16 cellular contexts compared by ENCODE assay signal in the genomic region with DNA sequence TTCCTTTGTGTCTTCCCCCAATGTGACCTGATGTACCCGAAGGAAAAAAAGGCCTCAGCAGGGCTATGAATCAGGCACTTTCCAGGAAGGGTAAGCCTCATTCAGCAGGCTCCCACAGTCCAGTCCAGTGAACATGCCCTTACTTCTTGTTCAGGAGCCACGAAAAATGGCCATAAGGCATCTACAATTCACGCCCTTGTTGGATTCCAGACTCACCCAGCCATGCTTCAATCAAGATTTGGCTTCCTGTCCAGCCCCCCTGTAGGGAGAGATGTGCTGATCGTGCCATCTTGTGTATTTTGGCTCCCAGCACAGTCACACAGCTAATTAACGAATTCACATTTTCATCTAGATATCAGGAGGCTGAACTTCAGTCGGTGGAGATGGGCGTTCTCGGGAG. TPM values are rescaled to one million over a fixed set of nuclear protein-coding genes. Genes with fewer than 3 reads are reported as not detected.
A peak's percentile ranks its signal among the peaks of the same experiment; 100 is the strongest.
DNase-seq lines count a peak whose midpoint lies in the region; ATAC-seq and TF ChIP-seq lines count a peak whose summit lies in the region.
"Had no signal": no experiment of that assay in that cellular context is flagged by ENCODE, and none has a peak within 500 bp of the region (broad histone marks: within the 10 kb centered on the region; RNA-seq: fewer than 3 reads in every experiment).

No MANE protein-coding gene starts in this region.

- H3K4me3 ChIP-seq in LNCaP clone FGC (ENCODE audit: low read depth, low read length) = no peak overlapping the region
- H3K4me3 ChIP-seq in WERI-Rb-1 (ENCODE audit: low read depth, low read length) = no peak overlapping the region
- H3K4me3 ChIP-seq: BLaER1, HAP-1 had no signal

- H3K27me3 ChIP-seq in WERI-Rb-1 (ENCODE audit: insufficient read depth, low read depth, severe bottlenecking) = peaks cover 6% of the 10 kb centered on the region
- H3K27me3 ChIP-seq: BLaER1 had no signal

- DNase-seq in LNCaP clone FGC (ENCODE audit: low read depth) (peak; percentile 93), NCI-H69 (lab: John Stamatoyannopoulos, UW) (peak; percentile 71), cerebellum (ENCODE audit: low spot score) (peak; percentile 68), NCI-H1930 (lab: John Stamatoyannopoulos, UW) (no peak), WERI-Rb-1 (no peak), immature natural killer cell (no peak)
- DNase-seq: CD4-positive, CD25-positive, alpha-beta regulatory T cell; DMS79; GOT3; HFFc6 had no signal

- H3K27ac Mint-ChIP-seq in immature natural killer cell = no peak overlapping the region
- H3K27ac Mint-ChIP-seq: CD4-positive, CD25-positive, alpha-beta regulatory T cell; HFFc6 had no signal

- H3K9me3 ChIP-seq in WERI-Rb-1 (ENCODE audit: severe bottlenecking) = no peaks in the 10 kb centered on the region
- H3K9me3 ChIP-seq: BLaER1, HAP-1 had no signal

- no peak overlapping the region for H3K4me3 Mint-ChIP-seq in immature natural killer cell
- H3K4me3 Mint-ChIP-seq: CD4-positive, CD25-positive, alpha-beta regulatory T cell; HFFc6 had no signal

- H3K9me3 Mint-ChIP-seq in immature natural killer cell = peaks cover 0 to 1% (median 0%) of the 10 kb centered on the region in 6 donors
- H3K9me3 Mint-ChIP-seq: CD4-positive, CD25-positive, alpha-beta regulatory T cell; HFFc6 had no signal

- H3K36me3 ChIP-seq in WERI-Rb-1 = no peaks in the 10 kb centered on the region
- H3K36me3 ChIP-seq: BLaER1, HAP-1 had no signal

- peaks cover 10 to 18% (median 14%) of the 10 kb centered on the region in 3 donors for H3K27me3 Mint-ChIP-seq in immature natural killer cell (ENCODE audit: low read depth in 3 of 3)

- ATAC-seq in GM21423 (IDR thresholded peaks at IDR 0.05; ENCODE audit: unreplicated experiment) = no peak
- ATAC-seq: HepG2 had no signal

- H3K27ac ChIP-seq in C4-2B (peak overlapping the region; percentile 78), WERI-Rb-1 (no peak overlapping the region)
- H3K27ac ChIP-seq: BLaER1 had no signal

- H3K36me3 Mint-ChIP-seq in immature natural killer cell = no peaks in the 10 kb centered on the region
- H3K36me3 Mint-ChIP-seq: CD4-positive, CD25-positive, alpha-beta regulatory T cell had no signal

- TF ChIP-seq CTCF in C4-2B (conservative IDR thresholded peaks at IDR 0.05) (no peak; the same call in 1 of the 2 replicates), LNCaP clone FGC (IDR thresholded peaks at IDR 0.05; ENCODE audit: control insufficient read depth, extremely low read depth, insufficient read depth) (0 out of 2 replicates have a peak, but pooled peaks have one; percentile 3), WERI-Rb-1 (IDR thresholded peaks at IDR 0.05; ENCODE audit: low read depth, low read length) (no peak)

- H3K4me1 Mint-ChIP-seq in immature natural killer cell = peaks cover 8 to 10% of the 10 kb centered on the region in 2 donors

RNA-seq across cellular contexts. Expression of gene KCNJ5, which starts 9.9 kb away (rescaled TPM):
- total RNA-seq in cerebellum = 0.82 TPM
- not detected for polyA plus RNA-seq in immature natural killer cell
- total RNA-seq: CD4-positive, CD25-positive, alpha-beta regulatory T cell; HepG2; HFFc6 had no signal
- polyA plus RNA-seq: AG04450; CD4-positive, CD25-positive, alpha-beta regulatory T cell; HepG2 had no signal

RNA-seq across cellular contexts. Expression of gene KCNJ1, which starts 14.1 kb away (rescaled TPM):
- total RNA-seq in cerebellum = not detected
- not detected for polyA plus RNA-seq in immature natural killer cell
- total RNA-seq: CD4-positive, CD25-positive, alpha-beta regulatory T cell; HepG2; HFFc6 had no signal
- polyA plus RNA-seq: AG04450, HepG2 had no signal

Comparison
In these comparisons a context has a peak if more than half of its experiments do, and no peak if none do; other contexts are left out.
1. DNase-seq: peak in LNCaP clone FGC (single experiment), NCI-H69 (single experiment) and cerebellum (single experiment); none in NCI-H1930 (0 of 2), WERI-Rb-1 (single experiment) and immature natural killer cell (0 of 3).